ENCODE assay signal across 8 cellular contexts in genomic region chr11:88175004-88175706, GRCh38. TPM values are rescaled to one million over a fixed set of nuclear protein-coding genes. Genes with fewer than 3 reads are reported as not detected.
A peak's percentile ranks its signal among the peaks of the same experiment; 100 is the strongest.
DNase-seq lines count a peak whose midpoint lies in the region; ATAC-seq and TF ChIP-seq lines count a peak whose summit lies in the region.

Gene RAB38 (minus strand): TSS chr11:88175443. CDS start chr11:88175384, 59 bp downstream.

- peaks cover 3% of the 10 kb centered on the region for H3K4me1 ChIP-seq in CD8-positive, alpha-beta T cell (ENCODE audit: insufficient read depth, low read length)
- no peaks in the 10 kb centered on the region for H3K4me1 ChIP-seq in MM.1S (ENCODE audit: low read length)

- peaks cover 19% of the 10 kb centered on the region for H3K4me1 Mint-ChIP-seq in CD8-positive, alpha-beta T cell (ENCODE audit: low read depth)
- peaks cover 8% of the 10 kb centered on the region for H3K4me1 Mint-ChIP-seq in osteocyte (ENCODE audit: unreplicated experiment)

- H3K9me3 ChIP-seq in CD8-positive, alpha-beta T cell (ENCODE audit: low read length), result no peaks in the 10 kb centered on the region
- no peaks in the 10 kb centered on the region for H3K9me3 ChIP-seq in MM.1S (replicated peaks; ENCODE audit: insufficient read depth, low read length)

- H3K27ac Mint-ChIP-seq in CD8-positive, alpha-beta T cell, result no peak within 1 kb of the TSS
- H3K27ac Mint-ChIP-seq in osteocyte (ENCODE audit: unreplicated experiment), result no peak within 1 kb of the TSS

- no peak within 1 kb of the TSS for H3K4me2 ChIP-seq in MM.1S (ENCODE audit: low read depth, low read length)

- intact Hi-C loops in CD8-positive, alpha-beta T cell (cut with DNase I, micrococcal nuclease), result no loop called here

- H3K9ac ChIP-seq in MM.1S (ENCODE audit: low read length), result no peak within 1 kb of the TSS

- H3K36me3 ChIP-seq in CD8-positive, alpha-beta T cell (ENCODE audit: insufficient read depth, low read length), result no peaks in the 10 kb centered on the region
- no peaks in the 10 kb centered on the region for H3K36me3 ChIP-seq in MM.1S (replicated peaks; ENCODE audit: insufficient read depth, low read length)

- no peaks in the 10 kb centered on the region for H3K79me2 ChIP-seq in MM.1S (ENCODE audit: low read length)

- TF ChIP-seq CTCF in CD8-positive, alpha-beta T cell (IDR thresholded peaks at IDR 0.05), result no peak
- TF ChIP-seq CTCF in foreskin fibroblast (IDR thresholded peaks at IDR 0.05; ENCODE audit: low read depth, low read length), result no peak
- no peak for TF ChIP-seq CTCF in osteocyte (IDR thresholded peaks at IDR 0.05)
- TF ChIP-seq CTCF in MM.1S (IDR thresholded peaks at IDR 0.05; ENCODE audit: low read length), result no peak

- H4K20me1 ChIP-seq in MM.1S (ENCODE audit: insufficient read depth, low read length), result no peaks in the 10 kb centered on the region

- no peaks in the 10 kb centered on the region for H3F3A ChIP-seq in MM.1S (ENCODE audit: insufficient read depth, low read length)

- H3K9me2 ChIP-seq in MM.1S (replicated peaks; ENCODE audit: insufficient read depth, low read length), result no peaks in the 10 kb centered on the region

- H2AFZ ChIP-seq in MM.1S (ENCODE audit: low read length), result no peak within 1 kb of the TSS

- H3K4me3 ChIP-seq in CD8-positive, alpha-beta T cell (ENCODE audit: low read depth, low read length), result peak within 1 kb of the TSS; percentile 51
- H3K4me3 ChIP-seq in foreskin fibroblast (ENCODE audit: low read depth in 1 of 2, low read length in 2 of 2) (peak within 1 kb of the TSS; percentile 61 to 72), MM.1S (ENCODE audit: low read length) (no peak within 1 kb of the TSS)

- H3K36me3 Mint-ChIP-seq in CD8-positive, alpha-beta T cell, result no peaks in the 10 kb centered on the region
- no peaks in the 10 kb centered on the region for H3K36me3 Mint-ChIP-seq in osteocyte (ENCODE audit: unreplicated experiment)

- no peak for ATAC-seq in CD8-positive, alpha-beta T cell
- peak; percentile 34 for ATAC-seq in GM19397 (IDR thresholded peaks at IDR 0.05; ENCODE audit: unreplicated experiment)

- H3K4me3 Mint-ChIP-seq in CD8-positive, alpha-beta T cell, result peak within 1 kb of the TSS; percentile 74
- H3K4me3 Mint-ChIP-seq in osteocyte (ENCODE audit: unreplicated experiment), result peak within 1 kb of the TSS; percentile 59

- H3K27ac ChIP-seq in CD8-positive, alpha-beta T cell (ENCODE audit: low read depth, low read length), result no peak within 1 kb of the TSS
- H3K27ac ChIP-seq in MM.1S (ENCODE audit: low read length), result no peak within 1 kb of the TSS

- peak in 2 of 7 experiments; percentile 9 to 10 for DNase-seq in CD8-positive, alpha-beta T cell
- peak; percentile 53 for DNase-seq in HPDE6-E6E7 (ENCODE audit: extremely low spot score)
- DNase-seq in activated T-cell treated with anti-CD3 and anti-CD28 coated beads for 48 hours (ENCODE audit: low read depth), result peak; percentile 34
- peak in 1 of 2 donors; percentile 63 for DNase-seq in foreskin fibroblast
- no peak for DNase-seq in osteocyte (ENCODE audit: extremely low spot score, unreplicated experiment)
- no peak for DNase-seq in MM.1S
- no peak for DNase-seq in GOT3 (lab: John Stamatoyannopoulos, UW)

- no peaks in the 10 kb centered on the region for H3K9me3 Mint-ChIP-seq in CD8-positive, alpha-beta T cell
- no peaks in the 10 kb centered on the region for H3K9me3 Mint-ChIP-seq in osteocyte (ENCODE audit: unreplicated experiment)

- H3K27me3 Mint-ChIP-seq in CD8-positive, alpha-beta T cell (ENCODE audit: low read depth), result peaks cover 11% of the 10 kb centered on the region
- peaks cover 19% of the 10 kb centered on the region for H3K27me3 Mint-ChIP-seq in osteocyte (ENCODE audit: unreplicated experiment)

- CTCF ChIA-PET in CD8-positive, alpha-beta T cell (lab: Charles Lee), result no interaction called here

- H3K27me3 ChIP-seq in CD8-positive, alpha-beta T cell (ENCODE audit: insufficient read depth, low read length), result no peaks in the 10 kb centered on the region
- no peaks in the 10 kb centered on the region for H3K27me3 ChIP-seq in MM.1S (replicated peaks; ENCODE audit: insufficient read depth, low read length)

- POLR2A ChIA-PET in CD8-positive, alpha-beta T cell (lab: Charles Lee), result no interaction called here

RNA-seq across cellular contexts. Expression of gene RAB38, which starts in this region (rescaled TPM):
- total RNA-seq in CD8-positive, alpha-beta T cell, result under 1 TPM in 1 of 2 experiments, not detected in 1; 0.64 TPM
- total RNA-seq in osteocyte, result not detected in 2 replicates

Comparison
In these comparisons a context has a peak if more than half of its experiments do, and no peak if none do; other contexts are left out.
1. DNase-seq: peak in HPDE6-E6E7 (single experiment) and activated T-cell treated with anti-CD3 and anti-CD28 coated beads for 48 hours (single experiment); none in osteocyte (single experiment), MM.1S (single experiment) and GOT3 (single experiment).